In the genomic region with DNA sequence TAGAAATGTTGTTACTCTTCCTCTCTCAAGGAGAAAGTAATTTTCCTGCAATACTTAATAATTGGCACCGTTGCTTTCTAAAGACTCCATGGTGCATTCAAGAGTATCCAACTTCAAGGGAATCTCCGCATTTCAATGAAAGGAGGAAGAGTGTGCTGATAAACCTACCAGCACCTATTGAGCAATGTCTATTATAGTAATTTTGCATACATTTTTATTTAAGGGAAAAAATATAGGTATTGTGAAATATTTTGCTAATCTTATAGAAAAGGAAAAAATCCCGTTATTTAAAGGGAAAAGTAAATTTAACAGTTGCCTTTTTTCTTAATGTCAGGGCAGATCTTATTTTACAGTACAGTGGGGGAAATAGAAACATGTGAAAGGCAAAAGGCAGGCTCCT, we compare ENCODE assay signal across 1 cellular context.
TF ChIP-seq lines count a peak whose summit lies in the region.

No MANE protein-coding gene starts in this region.

TF ChIP-seq in SK-N-SH, 30 proteins besides CTCF, POLR2A, EP300 and RAD21 (continued from another document):
- TF ChIP-seq, protein P1, sequence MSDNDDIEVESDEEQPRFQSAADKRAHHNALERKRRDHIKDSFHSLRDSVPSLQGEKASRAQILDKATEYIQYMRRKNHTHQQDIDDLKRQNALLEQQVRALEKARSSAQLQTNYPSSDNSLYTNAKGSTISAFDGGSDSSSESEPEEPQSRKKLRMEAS (IDR thresholded peaks at IDR 0.05; ENCODE audit: low read depth) = no peak
- TF ChIP-seq SMC3 (IDR thresholded peaks at IDR 0.05; ENCODE audit: low read depth, low read length) = no peak
- TF ChIP-seq, protein P2, sequence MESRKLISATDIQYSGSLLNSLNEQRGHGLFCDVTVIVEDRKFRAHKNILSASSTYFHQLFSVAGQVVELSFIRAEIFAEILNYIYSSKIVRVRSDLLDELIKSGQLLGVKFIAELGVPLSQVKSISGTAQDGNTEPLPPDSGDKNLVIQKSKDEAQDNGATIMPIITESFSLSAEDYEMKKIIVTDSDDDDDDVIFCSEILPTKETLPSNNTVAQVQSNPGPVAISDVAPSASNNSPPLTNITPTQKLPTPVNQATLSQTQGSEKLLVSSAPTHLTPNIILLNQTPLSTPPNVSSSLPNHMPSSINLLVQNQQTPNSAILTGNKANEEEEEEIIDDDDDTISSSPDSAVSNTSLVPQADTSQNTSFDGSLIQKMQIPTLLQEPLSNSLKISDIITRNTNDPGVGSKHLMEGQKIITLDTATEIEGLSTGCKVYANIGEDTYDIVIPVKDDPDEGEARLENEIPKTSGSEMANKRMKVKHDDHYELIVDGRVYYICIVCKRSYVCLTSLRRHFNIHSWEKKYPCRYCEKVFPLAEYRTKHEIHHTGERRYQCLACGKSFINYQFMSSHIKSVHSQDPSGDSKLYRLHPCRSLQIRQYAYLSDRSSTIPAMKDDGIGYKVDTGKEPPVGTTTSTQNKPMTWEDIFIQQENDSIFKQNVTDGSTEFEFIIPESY (IDR thresholded peaks at IDR 0.05; ENCODE audit: borderline replicate concordance, low read depth) = no peak
- TF ChIP-seq MXI1 (IDR thresholded peaks at IDR 0.05; ENCODE audit: low read depth, low read length) = no peak
- TF ChIP-seq, protein P3, sequence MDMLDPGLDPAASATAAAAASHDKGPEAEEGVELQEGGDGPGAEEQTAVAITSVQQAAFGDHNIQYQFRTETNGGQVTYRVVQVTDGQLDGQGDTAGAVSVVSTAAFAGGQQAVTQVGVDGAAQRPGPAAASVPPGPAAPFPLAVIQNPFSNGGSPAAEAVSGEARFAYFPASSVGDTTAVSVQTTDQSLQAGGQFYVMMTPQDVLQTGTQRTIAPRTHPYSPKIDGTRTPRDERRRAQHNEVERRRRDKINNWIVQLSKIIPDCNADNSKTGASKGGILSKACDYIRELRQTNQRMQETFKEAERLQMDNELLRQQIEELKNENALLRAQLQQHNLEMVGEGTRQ (IDR thresholded peaks at IDR 0.05; ENCODE audit: borderline replicate concordance, low read depth, low read length) = no peak
- TF ChIP-seq FOSL2 (IDR thresholded peaks at IDR 0.05; ENCODE audit: borderline replicate concordance, low read depth) = no peak
- no peak for TF ChIP-seq GABPA (IDR thresholded peaks at IDR 0.05; ENCODE audit: low read depth)
- TF ChIP-seq, protein P4, sequence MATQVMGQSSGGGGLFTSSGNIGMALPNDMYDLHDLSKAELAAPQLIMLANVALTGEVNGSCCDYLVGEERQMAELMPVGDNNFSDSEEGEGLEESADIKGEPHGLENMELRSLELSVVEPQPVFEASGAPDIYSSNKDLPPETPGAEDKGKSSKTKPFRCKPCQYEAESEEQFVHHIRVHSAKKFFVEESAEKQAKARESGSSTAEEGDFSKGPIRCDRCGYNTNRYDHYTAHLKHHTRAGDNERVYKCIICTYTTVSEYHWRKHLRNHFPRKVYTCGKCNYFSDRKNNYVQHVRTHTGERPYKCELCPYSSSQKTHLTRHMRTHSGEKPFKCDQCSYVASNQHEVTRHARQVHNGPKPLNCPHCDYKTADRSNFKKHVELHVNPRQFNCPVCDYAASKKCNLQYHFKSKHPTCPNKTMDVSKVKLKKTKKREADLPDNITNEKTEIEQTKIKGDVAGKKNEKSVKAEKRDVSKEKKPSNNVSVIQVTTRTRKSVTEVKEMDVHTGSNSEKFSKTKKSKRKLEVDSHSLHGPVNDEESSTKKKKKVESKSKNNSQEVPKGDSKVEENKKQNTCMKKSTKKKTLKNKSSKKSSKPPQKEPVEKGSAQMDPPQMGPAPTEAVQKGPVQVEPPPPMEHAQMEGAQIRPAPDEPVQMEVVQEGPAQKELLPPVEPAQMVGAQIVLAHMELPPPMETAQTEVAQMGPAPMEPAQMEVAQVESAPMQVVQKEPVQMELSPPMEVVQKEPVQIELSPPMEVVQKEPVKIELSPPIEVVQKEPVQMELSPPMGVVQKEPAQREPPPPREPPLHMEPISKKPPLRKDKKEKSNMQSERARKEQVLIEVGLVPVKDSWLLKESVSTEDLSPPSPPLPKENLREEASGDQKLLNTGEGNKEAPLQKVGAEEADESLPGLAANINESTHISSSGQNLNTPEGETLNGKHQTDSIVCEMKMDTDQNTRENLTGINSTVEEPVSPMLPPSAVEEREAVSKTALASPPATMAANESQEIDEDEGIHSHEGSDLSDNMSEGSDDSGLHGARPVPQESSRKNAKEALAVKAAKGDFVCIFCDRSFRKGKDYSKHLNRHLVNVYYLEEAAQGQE (IDR thresholded peaks at IDR 0.05; ENCODE audit: low read depth, low read length) = no peak
- no peak for TF ChIP-seq FOXJ3 (CRISPR knock-in tag; IDR thresholded peaks at IDR 0.05)
- no peak for TF ChIP-seq CHD2 (IDR thresholded peaks at IDR 0.05; ENCODE audit: low read length, partially characterized antibody)
- TF ChIP-seq, protein P5, sequence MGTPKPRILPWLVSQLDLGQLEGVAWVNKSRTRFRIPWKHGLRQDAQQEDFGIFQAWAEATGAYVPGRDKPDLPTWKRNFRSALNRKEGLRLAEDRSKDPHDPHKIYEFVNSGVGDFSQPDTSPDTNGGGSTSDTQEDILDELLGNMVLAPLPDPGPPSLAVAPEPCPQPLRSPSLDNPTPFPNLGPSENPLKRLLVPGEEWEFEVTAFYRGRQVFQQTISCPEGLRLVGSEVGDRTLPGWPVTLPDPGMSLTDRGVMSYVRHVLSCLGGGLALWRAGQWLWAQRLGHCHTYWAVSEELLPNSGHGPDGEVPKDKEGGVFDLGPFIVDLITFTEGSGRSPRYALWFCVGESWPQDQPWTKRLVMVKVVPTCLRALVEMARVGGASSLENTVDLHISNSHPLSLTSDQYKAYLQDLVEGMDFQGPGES (IDR thresholded peaks at IDR 0.05; ENCODE audit: low read depth, low read length) = no peak
- TF ChIP-seq ELF1 (IDR thresholded peaks at IDR 0.05) = no peak
- no peak for TF ChIP-seq RCOR1 (IDR thresholded peaks at IDR 0.05; ENCODE audit: low read length)
